ENCODE assay signal across 21 cellular contexts in the genomic region with DNA sequence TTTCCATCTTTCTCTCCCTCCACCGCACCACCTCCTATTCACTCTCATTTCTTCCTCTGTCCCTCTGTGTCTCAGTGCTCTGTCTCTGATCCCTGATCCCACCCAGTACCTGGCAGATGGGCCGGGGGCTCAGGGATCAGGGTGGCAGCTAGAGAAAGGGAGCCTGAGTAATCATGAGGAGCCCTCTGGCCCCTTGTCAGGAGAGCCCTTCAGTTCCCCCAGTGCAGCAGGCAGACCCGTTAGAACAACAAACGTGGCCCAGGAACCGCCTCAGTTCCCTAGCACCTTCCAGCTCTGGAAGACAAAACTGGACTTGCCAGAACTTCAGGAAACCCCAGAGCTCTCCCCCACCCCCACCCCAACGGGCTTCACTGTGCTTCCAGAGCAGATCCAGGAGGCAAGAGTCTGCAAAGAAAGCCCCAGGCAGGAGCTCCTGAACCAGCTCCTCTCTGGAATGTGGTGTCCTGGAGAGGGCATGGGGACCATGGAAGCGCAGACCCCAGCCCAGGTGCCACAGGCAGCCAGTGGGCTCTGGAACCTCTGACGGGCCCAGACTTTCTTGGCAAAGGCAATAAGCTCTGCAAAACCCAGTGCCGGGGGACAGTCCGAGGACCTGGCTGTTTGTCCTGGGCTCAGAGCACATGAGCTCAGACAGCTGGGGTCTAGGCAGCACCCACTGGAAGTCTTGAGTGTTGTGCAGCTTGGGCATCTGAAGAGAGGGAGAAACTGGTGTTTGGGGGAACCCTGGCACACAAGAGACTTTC. TPM values are rescaled to one million over a fixed set of nuclear protein-coding genes. Genes with fewer than 3 reads are reported as not detected.
DNase-seq lines count a peak whose midpoint lies in the region; TF ChIP-seq lines count a peak whose summit lies in the region.
"Had no signal": no experiment of that assay in that cellular context is flagged by ENCODE, and none has a peak within 500 bp of the region (broad histone marks: within the 10 kb centered on the region; RNA-seq: fewer than 3 reads in every experiment).

No MANE protein-coding gene starts in this region.

- H2BK15ac ChIP-seq in neuronal stem cell (ENCODE audit: low read length) = no peak overlapping the region

- no peak overlapping the region for H4K8ac ChIP-seq in neuronal stem cell (ENCODE audit: low read depth, low read length)

- H3K79me1 ChIP-seq in neuronal stem cell (ENCODE audit: low read depth, low read length) = no peaks in the 10 kb centered on the region

- H2AFZ ChIP-seq in neuronal stem cell (ENCODE audit: low read length) = no peak overlapping the region

- H3K4me1 ChIP-seq in neuronal stem cell (ENCODE audit: control insufficient read depth in 2 of 2, insufficient read depth in 1 of 2, low read depth in 1 of 2, low read length in 2 of 2) (peaks cover 0 to 13% of the 10 kb centered on the region in 2 donors), spleen (peaks cover 0 to 1% (median 0%) of the 10 kb centered on the region in 6 donors)
- H3K4me1 ChIP-seq: A549 had no signal

- no peaks in the 10 kb centered on the region for H3K9me3 ChIP-seq in neuronal stem cell (replicated peaks in 1 of 2; ENCODE audit: control insufficient read depth in 2 of 2, insufficient read depth in 1 of 2, low read depth in 1 of 2, low read length in 2 of 2)
- H3K9me3 ChIP-seq in spleen = no peaks in the 10 kb centered on the region
- H3K9me3 ChIP-seq: A549 had no signal

- no peak overlapping the region for H4K91ac ChIP-seq in neuronal stem cell (ENCODE audit: low read depth, low read length, poor library complexity)

- H3K23ac ChIP-seq in neuronal stem cell (ENCODE audit: low read depth, low read length, poor library complexity) = no peak overlapping the region

- no peak overlapping the region for H3K4me2 ChIP-seq in neuronal stem cell (ENCODE audit: insufficient read depth, low read length, poor library complexity, severe bottlenecking)
- H3K4me2 ChIP-seq: A549 had no signal

- no peak overlapping the region for H2BK5ac ChIP-seq in neuronal stem cell (ENCODE audit: low read length)

- H3K4me3 ChIP-seq in neuronal stem cell (ENCODE audit: low read length in 2 of 2) (no peak overlapping the region), spleen (no peak overlapping the region)
- H3K4me3 ChIP-seq: A549, GM12878 had no signal

- no peak for TF ChIP-seq CTCF in spleen (IDR thresholded peaks at IDR 0.05 in 8 of 11, conservative IDR thresholded peaks at IDR 0.05 in 3 of 11)

- intact Hi-C loops in spleen (cut with DNase I; ENCODE audit: low total_unique reads) = no loop called here

- H3K36me3 ChIP-seq in neuronal stem cell (replicated peaks in 1 of 2; ENCODE audit: control insufficient read depth in 2 of 2, insufficient read depth in 2 of 2, low read length in 2 of 2) (no peaks in the 10 kb centered on the region), spleen (no peaks in the 10 kb centered on the region)

- peak overlapping the region; percentile 50 for H2AK5ac ChIP-seq in neuronal stem cell (ENCODE audit: low read depth, low read length)

- H3K4ac ChIP-seq in neuronal stem cell (ENCODE audit: low read length) = no peak overlapping the region

- no peak for TF ChIP-seq POLR2A in spleen (IDR thresholded peaks at IDR 0.05)

- peak overlapping the region; percentile 21 for H3K18ac ChIP-seq in neuronal stem cell (ENCODE audit: low read length)

- 100% methylated on average over 1 of the region's 10 CpGs; no CpG with 5 or more reads in 1 of the 2 donors for WGBS in neuronal stem cell (ENCODE audit: extremely low coverage in 2 of 2, insufficient read length in 2 of 2, insufficient replicate concordance in 1 of 2), 2 donors
- 73 to 89% (median 87%) methylated on average over 9 to 10 of the region's 10 CpGs for WGBS in spleen, 5 donors

- H2BK12ac ChIP-seq in neuronal stem cell (ENCODE audit: low read length) = no peak overlapping the region

- H3K14ac ChIP-seq in neuronal stem cell (ENCODE audit: low read length) = no peak overlapping the region

- DNase-seq in NCI-H82 (lab: John Stamatoyannopoulos, UW) = peak; percentile 36
- no peak for DNase-seq in NCI-H82 treated with DMSO at 0.1 percent for 48 hours (lab: John Stamatoyannopoulos, UW; ENCODE audit: unreplicated experiment)
- DNase-seq in islet precursor cell = peak; percentile 81
- DNase-seq in neuronal stem cell (ENCODE audit: low spot score) = no peak
- peak; percentile 35 for DNase-seq in spleen
- no peak for DNase-seq in NCI-H1694 treated with DMSO at 0.1 percent for 48 hours (lab: John Stamatoyannopoulos, UW)
- DNase-seq in DMS153 treated with DMSO at 0.1 percent for 48 hours (lab: John Stamatoyannopoulos, UW; ENCODE audit: unreplicated experiment) = no peak
- no peak for DNase-seq in NCI-H2171 (lab: John Stamatoyannopoulos, UW)
- DNase-seq: AML-193; CD4-positive, alpha-beta memory T cell; DMS153; DMS79 treated with DMSO at 0.1 percent for 48 hours; H9 had no signal

- H3K27me3 ChIP-seq in neuronal stem cell (ENCODE audit: control insufficient read depth in 3 of 3, insufficient read depth in 3 of 3, low read depth in 1 of 3, low read length in 3 of 3) (peaks cover 0 to 18% (median 0%) of the 10 kb centered on the region in 3 experiments), spleen (replicated peaks in 1 of 7) (no peaks in the 10 kb centered on the region)

- H3K27ac ChIP-seq in neuronal stem cell (replicated peaks; ENCODE audit: low read length) = no peak overlapping the region
- H3K27ac ChIP-seq in spleen = no peak overlapping the region
- H3K27ac ChIP-seq: 22Rv1, A549, C4-2B had no signal

- no peak overlapping the region for H3K9ac ChIP-seq in neuronal stem cell (ENCODE audit: low read depth, low read length, poor library complexity)

- no peak overlapping the region for H2BK120ac ChIP-seq in neuronal stem cell (ENCODE audit: low read depth, low read length)

RNA-seq across cellular contexts. Expression of a gene that starts 43.2 kb away (rescaled TPM):
- polyA plus RNA-seq in neuronal stem cell (2013, experiment 1 of 2) = 9.9 TPM
- polyA plus RNA-seq in neuronal stem cell (2013, experiment 2 of 2) = 9.4 TPM
- 1 to 10 TPM in 2 of 7 donors, under 1 TPM in 1, not detected in 4; 0.57 to 1.0 (median 1.0) TPM for total RNA-seq in spleen
- under 1 TPM in 2 of 3 donors, not detected in 1; 0.17 to 0.20 TPM for polyA plus RNA-seq in spleen
- total RNA-seq: CD4-positive, alpha-beta memory T cell; G401; GM12878; H1; HT-29 had no signal
- polyA plus RNA-seq: BJ; CD4-positive, alpha-beta memory T cell; GM12878 had no signal

RNA-seq across cellular contexts. Expression of a gene that starts 51.6 kb away (rescaled TPM):
- polyA plus RNA-seq in neuronal stem cell (2013, experiment 1 of 2) = 12.4 TPM
- 12.3 TPM for polyA plus RNA-seq in neuronal stem cell (2013, experiment 2 of 2)
- total RNA-seq in spleen = 10 to 100 TPM; 13.4 to 32.7 (median 24.1) TPM
- 10 to 100 TPM; 11.6 to 32.2 (median 15.0) TPM for polyA plus RNA-seq in spleen
- total RNA-seq: G401, HT-29 had no signal
- polyA plus RNA-seq: BJ had no signal

Comparison
In these comparisons a context has a peak if more than half of its experiments do, and no peak if none do; other contexts are left out.
1. DNase-seq: peak in NCI-H82 (single experiment), islet precursor cell (single experiment) and spleen (single experiment); none in NCI-H82 treated with DMSO at 0.1 percent for 48 hours (single experiment), neuronal stem cell (single experiment), NCI-H1694 treated with DMSO at 0.1 percent for 48 hours (single experiment), DMS153 treated with DMSO at 0.1 percent for 48 hours (single experiment) and NCI-H2171 (single experiment).